ENCODE assay signal across 1 cellular context in the genomic region with DNA sequence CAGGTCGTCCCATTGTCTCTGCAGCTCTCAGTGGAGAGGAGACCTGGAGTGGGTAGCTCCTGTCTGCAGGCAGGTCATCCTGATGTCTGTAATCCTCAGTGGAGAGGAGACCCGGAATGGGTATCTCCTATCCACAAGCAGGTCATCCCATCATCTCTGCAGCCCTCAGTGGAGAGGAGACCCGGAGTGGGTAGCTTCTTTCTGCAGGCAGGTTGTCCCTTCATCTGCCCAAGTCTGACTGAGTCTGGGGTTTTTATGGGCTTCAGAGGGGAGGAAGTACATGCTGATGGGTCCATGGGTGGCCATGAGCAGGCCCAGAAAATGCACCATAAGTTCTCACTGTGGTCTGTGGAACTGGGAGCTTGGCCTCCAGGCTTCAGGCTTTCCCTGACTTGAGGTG.
A peak's percentile ranks its signal among the peaks of the same experiment; 100 is the strongest.
TF ChIP-seq lines count a peak whose summit lies in the region.

No MANE protein-coding gene starts in this region.

TF ChIP-seq in K562, 482 proteins besides CTCF, POLR2A, EP300 and RAD21:
- TF ChIP-seq, protein P1, sequence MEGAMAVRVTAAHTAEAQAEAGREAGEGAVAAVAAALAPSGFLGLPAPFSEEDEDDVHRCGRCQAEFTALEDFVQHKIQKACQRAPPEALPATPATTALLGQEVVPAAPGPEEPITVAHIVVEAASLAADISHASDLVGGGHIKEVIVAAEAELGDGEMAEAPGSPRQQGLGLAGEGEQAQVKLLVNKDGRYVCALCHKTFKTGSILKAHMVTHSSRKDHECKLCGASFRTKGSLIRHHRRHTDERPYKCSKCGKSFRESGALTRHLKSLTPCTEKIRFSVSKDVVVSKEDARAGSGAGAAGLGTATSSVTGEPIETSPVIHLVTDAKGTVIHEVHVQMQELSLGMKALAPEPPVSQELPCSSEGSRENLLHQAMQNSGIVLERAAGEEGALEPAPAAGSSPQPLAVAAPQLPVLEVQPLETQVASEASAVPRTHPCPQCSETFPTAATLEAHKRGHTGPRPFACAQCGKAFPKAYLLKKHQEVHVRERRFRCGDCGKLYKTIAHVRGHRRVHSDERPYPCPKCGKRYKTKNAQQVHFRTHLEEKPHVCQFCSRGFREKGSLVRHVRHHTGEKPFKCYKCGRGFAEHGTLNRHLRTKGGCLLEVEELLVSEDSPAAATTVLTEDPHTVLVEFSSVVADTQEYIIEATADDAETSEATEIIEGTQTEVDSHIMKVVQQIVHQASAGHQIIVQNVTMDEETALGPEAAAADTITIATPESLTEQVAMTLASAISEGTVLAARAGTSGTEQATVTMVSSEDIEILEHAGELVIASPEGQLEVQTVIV (CRISPR knock-in tag; IDR thresholded peaks at IDR 0.05; ENCODE audit: borderline replicate concordance), result no peak
- no peak for TF ChIP-seq BRF1 (IDR thresholded peaks at IDR 0.05; ENCODE audit: borderline replicate concordance, extremely low read depth, insufficient read length)
- peak; percentile 73 for TF ChIP-seq TRIM28 (IDR thresholded peaks at IDR 0.05)
- no peak for TF ChIP-seq FOXJ3 (CRISPR knock-in tag; IDR thresholded peaks at IDR 0.05)
- no peak for TF ChIP-seq DACH1 (IDR thresholded peaks at IDR 0.05; ENCODE audit: partially characterized antibody)
- TF ChIP-seq SP2 (IDR thresholded peaks at IDR 0.05; ENCODE audit: extremely low read depth, low read depth, low read length, poor library complexity, severe bottlenecking), result no peak
- no peak for TF ChIP-seq ZNF354B (CRISPR knock-in tag; IDR thresholded peaks at IDR 0.05)
- TF ChIP-seq TEAD4 (IDR thresholded peaks at IDR 0.05; ENCODE audit: low read length), result no peak
- no peak for TF ChIP-seq TEAD4 (CRISPR knock-in tag; IDR thresholded peaks at IDR 0.05; ENCODE audit: borderline replicate concordance)
- no peak for TF ChIP-seq KLF1 (tag; IDR thresholded peaks at IDR 0.05)
- TF ChIP-seq, protein P2, sequence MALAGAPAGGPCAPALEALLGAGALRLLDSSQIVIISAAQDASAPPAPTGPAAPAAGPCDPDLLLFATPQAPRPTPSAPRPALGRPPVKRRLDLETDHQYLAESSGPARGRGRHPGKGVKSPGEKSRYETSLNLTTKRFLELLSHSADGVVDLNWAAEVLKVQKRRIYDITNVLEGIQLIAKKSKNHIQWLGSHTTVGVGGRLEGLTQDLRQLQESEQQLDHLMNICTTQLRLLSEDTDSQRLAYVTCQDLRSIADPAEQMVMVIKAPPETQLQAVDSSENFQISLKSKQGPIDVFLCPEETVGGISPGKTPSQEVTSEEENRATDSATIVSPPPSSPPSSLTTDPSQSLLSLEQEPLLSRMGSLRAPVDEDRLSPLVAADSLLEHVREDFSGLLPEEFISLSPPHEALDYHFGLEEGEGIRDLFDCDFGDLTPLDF (CRISPR knock-in tag; IDR thresholded peaks at IDR 0.05), result no peak
- no peak for TF ChIP-seq ZNF76 (CRISPR knock-in tag; IDR thresholded peaks at IDR 0.05; ENCODE audit: borderline replicate concordance)
- no peak for TF ChIP-seq PHF21A (IDR thresholded peaks at IDR 0.05; ENCODE audit: borderline replicate concordance, low read depth)
- TF ChIP-seq EP400 (IDR thresholded peaks at IDR 0.05), result no peak
- no peak for TF ChIP-seq ZNF232 (CRISPR knock-in tag; IDR thresholded peaks at IDR 0.05)
- TF ChIP-seq NRF1 (conservative IDR thresholded peaks at IDR 0.05 in 1 of 2, IDR thresholded peaks at IDR 0.05 in 1 of 2), result no peak
- TF ChIP-seq, protein P3, sequence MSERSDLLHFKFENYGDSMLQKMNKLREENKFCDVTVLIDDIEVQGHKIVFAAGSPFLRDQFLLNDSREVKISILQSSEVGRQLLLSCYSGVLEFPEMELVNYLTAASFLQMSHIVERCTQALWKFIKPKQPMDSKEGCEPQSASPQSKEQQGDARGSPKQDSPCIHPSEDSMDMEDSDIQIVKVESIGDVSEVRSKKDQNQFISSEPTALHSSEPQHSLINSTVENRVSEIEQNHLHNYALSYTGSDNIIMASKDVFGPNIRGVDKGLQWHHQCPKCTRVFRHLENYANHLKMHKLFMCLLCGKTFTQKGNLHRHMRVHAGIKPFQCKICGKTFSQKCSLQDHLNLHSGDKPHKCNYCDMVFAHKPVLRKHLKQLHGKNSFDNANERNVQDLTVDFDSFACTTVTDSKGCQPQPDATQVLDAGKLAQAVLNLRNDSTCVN (CRISPR knock-in tag; IDR thresholded peaks at IDR 0.05), result no peak
- no peak for TF ChIP-seq ZNF197 (CRISPR knock-in tag; IDR thresholded peaks at IDR 0.05; ENCODE audit: low read depth)
- no peak for TF ChIP-seq ZKSCAN1 (IDR thresholded peaks at IDR 0.05; ENCODE audit: low read depth, low read length)
- peak in 1 of 2 experiments; percentile 84; a peak in 1 of 3 replicates for TF ChIP-seq CBX3 (IDR thresholded peaks at IDR 0.05; ENCODE audit: borderline replicate concordance in 1 of 2, low read length in 2 of 2)
- no peak for TF ChIP-seq CXXC5 (CRISPR knock-in tag; IDR thresholded peaks at IDR 0.05)
- TF ChIP-seq, protein P4, sequence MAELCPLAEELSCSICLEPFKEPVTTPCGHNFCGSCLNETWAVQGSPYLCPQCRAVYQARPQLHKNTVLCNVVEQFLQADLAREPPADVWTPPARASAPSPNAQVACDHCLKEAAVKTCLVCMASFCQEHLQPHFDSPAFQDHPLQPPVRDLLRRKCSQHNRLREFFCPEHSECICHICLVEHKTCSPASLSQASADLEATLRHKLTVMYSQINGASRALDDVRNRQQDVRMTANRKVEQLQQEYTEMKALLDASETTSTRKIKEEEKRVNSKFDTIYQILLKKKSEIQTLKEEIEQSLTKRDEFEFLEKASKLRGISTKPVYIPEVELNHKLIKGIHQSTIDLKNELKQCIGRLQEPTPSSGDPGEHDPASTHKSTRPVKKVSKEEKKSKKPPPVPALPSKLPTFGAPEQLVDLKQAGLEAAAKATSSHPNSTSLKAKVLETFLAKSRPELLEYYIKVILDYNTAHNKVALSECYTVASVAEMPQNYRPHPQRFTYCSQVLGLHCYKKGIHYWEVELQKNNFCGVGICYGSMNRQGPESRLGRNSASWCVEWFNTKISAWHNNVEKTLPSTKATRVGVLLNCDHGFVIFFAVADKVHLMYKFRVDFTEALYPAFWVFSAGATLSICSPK (IDR thresholded peaks at IDR 0.05; ENCODE audit: borderline replicate concordance), result no peak
- TF ChIP-seq NFATC3 (IDR thresholded peaks at IDR 0.05), result no peak
- no peak for TF ChIP-seq ZNF586 (CRISPR knock-in tag; conservative IDR thresholded peaks at IDR 0.05)
- TF ChIP-seq ZNF384 (IDR thresholded peaks at IDR 0.05; ENCODE audit: low read depth, low read length), result no peak
- TF ChIP-seq, protein P5, sequence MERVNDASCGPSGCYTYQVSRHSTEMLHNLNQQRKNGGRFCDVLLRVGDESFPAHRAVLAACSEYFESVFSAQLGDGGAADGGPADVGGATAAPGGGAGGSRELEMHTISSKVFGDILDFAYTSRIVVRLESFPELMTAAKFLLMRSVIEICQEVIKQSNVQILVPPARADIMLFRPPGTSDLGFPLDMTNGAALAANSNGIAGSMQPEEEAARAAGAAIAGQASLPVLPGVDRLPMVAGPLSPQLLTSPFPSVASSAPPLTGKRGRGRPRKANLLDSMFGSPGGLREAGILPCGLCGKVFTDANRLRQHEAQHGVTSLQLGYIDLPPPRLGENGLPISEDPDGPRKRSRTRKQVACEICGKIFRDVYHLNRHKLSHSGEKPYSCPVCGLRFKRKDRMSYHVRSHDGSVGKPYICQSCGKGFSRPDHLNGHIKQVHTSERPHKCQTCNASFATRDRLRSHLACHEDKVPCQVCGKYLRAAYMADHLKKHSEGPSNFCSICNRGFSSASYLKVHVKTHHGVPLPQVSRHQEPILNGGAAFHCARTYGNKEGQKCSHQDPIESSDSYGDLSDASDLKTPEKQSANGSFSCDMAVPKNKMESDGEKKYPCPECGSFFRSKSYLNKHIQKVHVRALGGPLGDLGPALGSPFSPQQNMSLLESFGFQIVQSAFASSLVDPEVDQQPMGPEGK (CRISPR knock-in tag; IDR thresholded peaks at IDR 0.05; ENCODE audit: borderline replicate concordance), result no peak
- no peak for TF ChIP-seq ESRRB (CRISPR knock-in tag; IDR thresholded peaks at IDR 0.05; ENCODE audit: borderline replicate concordance)
- TF ChIP-seq CBX5 (IDR thresholded peaks at IDR 0.05; ENCODE audit: borderline replicate concordance, low read depth), result peak; percentile 67; the same call in 1 of the 2 replicates
- no peak for TF ChIP-seq ZBTB1 (CRISPR knock-in tag; IDR thresholded peaks at IDR 0.05; ENCODE audit: borderline replicate concordance, low read depth)
- no peak for TF ChIP-seq ZNF324 (CRISPR knock-in tag; IDR thresholded peaks at IDR 0.05)
- no peak for TF ChIP-seq ZC3H4 (CRISPR knock-in tag; IDR thresholded peaks at IDR 0.05; ENCODE audit: borderline replicate concordance)
- no peak for TF ChIP-seq TGIF2 (CRISPR knock-in tag; IDR thresholded peaks at IDR 0.05)
- TF ChIP-seq, protein P6, sequence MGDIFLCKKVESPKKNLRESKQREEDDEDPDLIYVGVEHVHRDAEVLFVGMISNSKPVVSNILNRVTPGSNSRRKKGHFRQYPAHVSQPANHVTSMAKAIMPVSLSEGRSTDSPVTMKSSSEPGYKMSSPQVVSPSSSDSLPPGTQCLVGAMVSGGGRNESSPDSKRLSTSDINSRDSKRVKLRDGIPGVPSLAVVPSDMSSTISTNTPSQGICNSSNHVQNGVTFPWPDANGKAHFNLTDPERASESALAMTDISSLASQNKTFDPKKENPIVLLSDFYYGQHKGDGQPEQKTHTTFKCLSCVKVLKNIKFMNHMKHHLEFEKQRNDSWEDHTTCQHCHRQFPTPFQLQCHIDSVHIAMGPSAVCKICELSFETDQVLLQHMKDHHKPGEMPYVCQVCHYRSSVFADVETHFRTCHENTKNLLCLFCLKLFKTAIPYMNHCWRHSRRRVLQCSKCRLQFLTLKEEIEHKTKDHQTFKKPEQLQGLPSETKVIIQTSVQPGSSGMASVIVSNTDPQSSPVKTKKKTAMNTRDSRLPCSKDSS (IDR thresholded peaks at IDR 0.05; ENCODE audit: low read depth, partially characterized antibody), result peak; percentile 25
- TF ChIP-seq RFX1 (IDR thresholded peaks at IDR 0.05), result no peak
- TF ChIP-seq YY1 (IDR thresholded peaks at IDR 0.05; ENCODE audit: borderline replicate concordance in 1 of 3, control insufficient read depth in 1 of 3, extremely low read depth in 1 of 3, insufficient read depth in 3 of 3, insufficient read length in 1 of 3, insufficient replicate concordance in 2 of 3, low read depth in 1 of 3, low read length in 2 of 3), result no peak
- TF ChIP-seq HNRNPLL (IDR thresholded peaks at IDR 0.05; ENCODE audit: low read depth, low read length, poor library complexity, severe bottlenecking), result no peak
